Comparison of ENCODE assay signal across 9 cellular contexts in genomic region chr13:32415019-32415418, GRCh38. TPM values are rescaled to one million over a fixed set of nuclear protein-coding genes. Genes with fewer than 3 reads are reported as not detected.
DNase-seq lines count a peak whose midpoint lies in the region; ATAC-seq lines count a peak whose summit lies in the region.
"Had no signal": no experiment of that assay in that cellular context is flagged by ENCODE, and none has a peak within 500 bp of the region (broad histone marks: within the 10 kb centered on the region; RNA-seq: fewer than 3 reads in every experiment).

No MANE protein-coding gene starts in this region.

- H2BK5ac ChIP-seq in mesendoderm (ENCODE audit: low read length): no peak overlapping the region

- DNase-seq in DMS53 (lab: John Stamatoyannopoulos, UW) (peak; percentile 65), DMS53 treated with DMSO at 0.1 percent for 48 hours (lab: John Stamatoyannopoulos, UW; ENCODE audit: unreplicated experiment) (no peak), HT-29 (ENCODE audit: low spot score) (peak; percentile 42), mesendoderm (peak; percentile 62)
- DNase-seq in activated naive CD8-positive, alpha-beta T cell treated with anti-CD3 and anti-CD28 coated beads, Interleukin-2, amount 10 ng/mL, durations not matched to agents 7 days and 5 days: no peak
- no peak for DNase-seq in T-helper 2 cell treated with Interferon-gamma antibody and Interleukin-4, amounts not matched to agents 5 μg/mL and 100 μg/mL, for 36 hours (ENCODE audit: low spot score)
- no peak for DNase-seq in stimulated activated naive CD4-positive, alpha-beta T cell treated with Interleukin-2 at 50 U/mL for 16 hours (lab: John Stamatoyannopoulos, UW)
- DNase-seq in activated T-helper 2 cell treated with anti-CD3 and anti-CD28 coated beads, Interferon-gamma antibody, Interleukin-2, Interleukin-4, amounts not matched to agents 10 μg/mL and 5 μg/mL and 100 μg/mL, durations not matched to agents 14 hours and 24 hours and 36 hours (ENCODE audit: low spot score): no peak

- no peaks in the 10 kb centered on the region for H3K27me3 ChIP-seq in mesendoderm (ENCODE audit: insufficient read depth, low read length, poor library complexity)
- H3K27me3 ChIP-seq: neutrophil had no signal

- peaks cover 5% of the 10 kb centered on the region for H3K4me1 Mint-ChIP-seq in activated naive CD8-positive, alpha-beta T cell treated with anti-CD3 and anti-CD28 coated beads, Interleukin-2, amount 10 ng/mL, durations not matched to agents 7 days and 5 days
- no peaks in the 10 kb centered on the region for H3K4me1 Mint-ChIP-seq in T-helper 2 cell treated with Interferon-gamma antibody and Interleukin-4, amounts not matched to agents 5 μg/mL and 100 μg/mL, for 36 hours (ENCODE audit: low read depth)
- H3K4me1 Mint-ChIP-seq in activated T-helper 2 cell treated with anti-CD3 and anti-CD28 coated beads, Interferon-gamma antibody, Interleukin-2, Interleukin-4, amounts not matched to agents 10 μg/mL and 5 μg/mL and 100 μg/mL, durations not matched to agents 14 hours and 24 hours and 36 hours (ENCODE audit: low read depth): peaks cover 2% of the 10 kb centered on the region

- H3K23ac ChIP-seq in mesendoderm (ENCODE audit: low read length): no peak overlapping the region

- no peaks in the 10 kb centered on the region for H3K4me1 ChIP-seq in mesendoderm (ENCODE audit: control insufficient read depth, low read depth, low read length)

- H3K79me1 ChIP-seq in mesendoderm (ENCODE audit: low read length): no peaks in the 10 kb centered on the region

- H3K56ac ChIP-seq in mesendoderm (ENCODE audit: low read length): no peak overlapping the region

- no peaks in the 10 kb centered on the region for H3K79me2 ChIP-seq in mesendoderm (ENCODE audit: control insufficient read depth, insufficient read depth, low read length)

- no peak overlapping the region for H4K8ac ChIP-seq in mesendoderm (ENCODE audit: low read depth, low read length)

- no peak overlapping the region for H3K18ac ChIP-seq in mesendoderm (ENCODE audit: low read length)

- H2AK5ac ChIP-seq in mesendoderm (ENCODE audit: low read length): no peak overlapping the region

- peaks cover 8% of the 10 kb centered on the region for H3K9me3 Mint-ChIP-seq in activated naive CD8-positive, alpha-beta T cell treated with anti-CD3 and anti-CD28 coated beads, Interleukin-2, amount 10 ng/mL, durations not matched to agents 7 days and 5 days
- peaks cover 21% of the 10 kb centered on the region for H3K9me3 Mint-ChIP-seq in T-helper 2 cell treated with Interferon-gamma antibody and Interleukin-4, amounts not matched to agents 5 μg/mL and 100 μg/mL, for 36 hours
- peaks cover 22% of the 10 kb centered on the region for H3K9me3 Mint-ChIP-seq in activated T-helper 2 cell treated with anti-CD3 and anti-CD28 coated beads, Interferon-gamma antibody, Interleukin-2, Interleukin-4, amounts not matched to agents 10 μg/mL and 5 μg/mL and 100 μg/mL, durations not matched to agents 14 hours and 24 hours and 36 hours

- no peak overlapping the region for H4K5ac ChIP-seq in mesendoderm (ENCODE audit: low read length)

- H3K27ac Mint-ChIP-seq in activated naive CD8-positive, alpha-beta T cell treated with anti-CD3 and anti-CD28 coated beads, Interleukin-2, amount 10 ng/mL, durations not matched to agents 7 days and 5 days: no peak overlapping the region
- H3K27ac Mint-ChIP-seq in T-helper 2 cell treated with Interferon-gamma antibody and Interleukin-4, amounts not matched to agents 5 μg/mL and 100 μg/mL, for 36 hours: no peak overlapping the region
- no peak overlapping the region for H3K27ac Mint-ChIP-seq in activated T-helper 2 cell treated with anti-CD3 and anti-CD28 coated beads, Interferon-gamma antibody, Interleukin-2, Interleukin-4, amounts not matched to agents 10 μg/mL and 5 μg/mL and 100 μg/mL, durations not matched to agents 14 hours and 24 hours and 36 hours

- H3K27ac ChIP-seq in mesendoderm (ENCODE audit: low read depth, low read length): no peak overlapping the region
- H3K27ac ChIP-seq: neutrophil had no signal

- H3K4me3 ChIP-seq in mesendoderm (ENCODE audit: low read length): no peak overlapping the region

- H3K36me3 ChIP-seq in mesendoderm (ENCODE audit: control insufficient read depth, insufficient read depth, low read length): no peaks in the 10 kb centered on the region
- H3K36me3 ChIP-seq: neutrophil had no signal

- no peak overlapping the region for H2BK120ac ChIP-seq in mesendoderm (ENCODE audit: low read depth, low read length)

- peaks cover 32% of the 10 kb centered on the region for H3K36me3 Mint-ChIP-seq in activated naive CD8-positive, alpha-beta T cell treated with anti-CD3 and anti-CD28 coated beads, Interleukin-2, amount 10 ng/mL, durations not matched to agents 7 days and 5 days
- H3K36me3 Mint-ChIP-seq in T-helper 2 cell treated with Interferon-gamma antibody and Interleukin-4, amounts not matched to agents 5 μg/mL and 100 μg/mL, for 36 hours (ENCODE audit: low read depth): peaks cover 28% of the 10 kb centered on the region
- peaks cover 36% of the 10 kb centered on the region for H3K36me3 Mint-ChIP-seq in activated T-helper 2 cell treated with anti-CD3 and anti-CD28 coated beads, Interferon-gamma antibody, Interleukin-2, Interleukin-4, amounts not matched to agents 10 μg/mL and 5 μg/mL and 100 μg/mL, durations not matched to agents 14 hours and 24 hours and 36 hours (ENCODE audit: low read depth)

- H3K4ac ChIP-seq in mesendoderm (ENCODE audit: low read depth, low read length): no peak overlapping the region

- no peak overlapping the region for H3K9ac ChIP-seq in mesendoderm (ENCODE audit: low read length)

- H3K4me2 ChIP-seq in mesendoderm (ENCODE audit: low read length): no peak overlapping the region

- H2BK15ac ChIP-seq in mesendoderm (replicated peaks; ENCODE audit: low read depth): no peak overlapping the region

- intact Hi-C loops in activated T-helper 2 cell treated with anti-CD3 and anti-CD28 coated beads, Interferon-gamma antibody, Interleukin-2, Interleukin-4, amounts not matched to agents 10 μg/mL and 5 μg/mL and 100 μg/mL, durations not matched to agents 14 hours and 24 hours and 36 hours (cut with micrococcal nuclease): no loop called here

- POLR2A ChIA-PET in activated naive CD8-positive, alpha-beta T cell treated with anti-CD3 and anti-CD28 coated beads, Interleukin-2, amount 10 ng/mL, durations not matched to agents 7 days and 5 days (lab: Charles Lee): interaction anchor here (0.9 kb wide), 1 partner anchor 25 kb away, joined by 4 read pairs; no protein-coding TSS in a partner anchor

- ATAC-seq in activated naive CD8-positive, alpha-beta T cell treated with anti-CD3 and anti-CD28 coated beads, Interleukin-2, amount 10 ng/mL, durations not matched to agents 7 days and 5 days (ENCODE audit: low read depth): peak; percentile 74

- no peak overlapping the region for H3K4me3 Mint-ChIP-seq in activated naive CD8-positive, alpha-beta T cell treated with anti-CD3 and anti-CD28 coated beads, Interleukin-2, amount 10 ng/mL, durations not matched to agents 7 days and 5 days
- H3K4me3 Mint-ChIP-seq in T-helper 2 cell treated with Interferon-gamma antibody and Interleukin-4, amounts not matched to agents 5 μg/mL and 100 μg/mL, for 36 hours: no peak overlapping the region
- H3K4me3 Mint-ChIP-seq in activated T-helper 2 cell treated with anti-CD3 and anti-CD28 coated beads, Interferon-gamma antibody, Interleukin-2, Interleukin-4, amounts not matched to agents 10 μg/mL and 5 μg/mL and 100 μg/mL, durations not matched to agents 14 hours and 24 hours and 36 hours (ENCODE audit: low read depth): no peak overlapping the region

- H3K27me3 Mint-ChIP-seq in activated naive CD8-positive, alpha-beta T cell treated with anti-CD3 and anti-CD28 coated beads, Interleukin-2, amount 10 ng/mL, durations not matched to agents 7 days and 5 days: no peaks in the 10 kb centered on the region
- H3K27me3 Mint-ChIP-seq in T-helper 2 cell treated with Interferon-gamma antibody and Interleukin-4, amounts not matched to agents 5 μg/mL and 100 μg/mL, for 36 hours (ENCODE audit: low read depth): no peaks in the 10 kb centered on the region
- H3K27me3 Mint-ChIP-seq in activated T-helper 2 cell treated with anti-CD3 and anti-CD28 coated beads, Interferon-gamma antibody, Interleukin-2, Interleukin-4, amounts not matched to agents 10 μg/mL and 5 μg/mL and 100 μg/mL, durations not matched to agents 14 hours and 24 hours and 36 hours (ENCODE audit: low read depth): no peaks in the 10 kb centered on the region

RNA-seq across cellular contexts. Expression of gene N4BP2L1, which starts 12.9 kb away (rescaled TPM):
- total RNA-seq in HT-29 (2014; rRNA removed; shearing (Covaris generic)): 0.16 TPM in 1 of 2 replicates, not detected in the other
- total RNA-seq in activated naive CD8-positive, alpha-beta T cell treated with anti-CD3 and anti-CD28 coated beads, Interleukin-2, amount 10 ng/mL, durations not matched to agents 7 days and 5 days: 10 to 100 TPM; 48.4 to 53.0 TPM
- polyA plus RNA-seq in mesendoderm (2013, experiment 1 of 2): 1.4 TPM
- 1.7 TPM for polyA plus RNA-seq in mesendoderm (2013, experiment 2 of 2)
- 26.1 and 28.6 TPM in 2 replicates for total RNA-seq in activated T-helper 2 cell treated with anti-CD3 and anti-CD28 coated beads, Interferon-gamma antibody, Interleukin-2, Interleukin-4, amounts not matched to agents 10 μg/mL and 5 μg/mL and 100 μg/mL, durations not matched to agents 14 hours and 24 hours and 36 hours

Comparison
In these comparisons a context has a peak if more than half of its experiments do, and no peak if none do; other contexts are left out.
1. DNase-seq: peak in DMS53 (single experiment), HT-29 (single experiment) and mesendoderm (single experiment); none in DMS53 treated with DMSO at 0.1 percent for 48 hours (single experiment), activated naive CD8-positive, alpha-beta T cell treated with anti-CD3 and anti-CD28 coated beads, Interleukin-2, amount 10 ng/mL, durations not matched to agents 7 days and 5 days (single experiment), T-helper 2 cell treated with Interferon-gamma antibody and Interleukin-4, amounts not matched to agents 5 μg/mL and 100 μg/mL, for 36 hours (single experiment), stimulated activated naive CD4-positive, alpha-beta T cell treated with Interleukin-2 at 50 U/mL for 16 hours (single experiment) and activated T-helper 2 cell treated with anti-CD3 and anti-CD28 coated beads, Interferon-gamma antibody, Interleukin-2, Interleukin-4, amounts not matched to agents 10 μg/mL and 5 μg/mL and 100 μg/mL, durations not matched to agents 14 hours and 24 hours and 36 hours (single experiment).
2. RNA of gene N4BP2L1, which starts 12.9 kb away (total RNA-seq): 48.4 to 53.0 TPM in activated naive CD8-positive, alpha-beta T cell treated with anti-CD3 and anti-CD28 coated beads, Interleukin-2, amount 10 ng/mL, durations not matched to agents 7 days and 5 days and 26.1 to 28.6 TPM in activated T-helper 2 cell treated with anti-CD3 and anti-CD28 coated beads, Interferon-gamma antibody, Interleukin-2, Interleukin-4, amounts not matched to agents 10 μg/mL and 5 μg/mL and 100 μg/mL, durations not matched to agents 14 hours and 24 hours and 36 hours; 0.16 TPM in HT-29; every median in the first group is over 10 times any median in the second.